30 cellular contexts compared by ENCODE assay signal in genomic region chr3:14641346-14641745, GRCh38. TPM values are rescaled to one million over a fixed set of nuclear protein-coding genes. Genes with fewer than 3 reads are reported as not detected.
"Had no signal": no experiment of that assay in that cellular context is flagged by ENCODE, and none has a peak within 500 bp of the region (broad histone marks: within the 10 kb centered on the region; RNA-seq: fewer than 3 reads in every experiment).

No MANE protein-coding gene starts in this region.

- H3K4me3 ChIP-seq: stomach, suprapubic skin, testis, thoracic aorta, thyroid gland, tibial artery, tibial nerve, transverse colon, upper lobe of left lung, upper lobe of right lung, uterus, vagina had no signal

- H3K36me3 ChIP-seq: stomach, suprapubic skin, thoracic aorta, thyroid gland, tibial artery, tibial nerve, transverse colon, upper lobe of left lung, upper lobe of right lung, uterus, vagina had no signal

- H3K27ac ChIP-seq: stomach, suprapubic skin, testis, thoracic aorta, thyroid gland, tibial artery, tibial nerve, transverse colon, upper lobe of left lung, upper lobe of right lung, uterus, vagina had no signal

- DNase-seq: stimulated activated CD4-positive, alpha-beta T cell treated with anti-CD3 and anti-CD28 coated beads, Interleukin-2, amount 100 ng/mL, for 48 hours; stimulated activated CD4-positive, alpha-beta T cell treated with anti-CD3 and anti-CD28 coated beads, Interleukin-4, amount 100 ng/mL, for 1 hour; stimulated activated CD4-positive, alpha-beta T cell treated with anti-CD3 and anti-CD28 coated beads, Interleukin-4, amount 100 ng/mL, for 24 hours; stimulated activated CD4-positive, alpha-beta T cell treated with anti-CD3 and anti-CD28 coated beads, Interleukin-4, amount 100 ng/mL, for 4 hours; stimulated activated CD8-positive, alpha-beta memory T cell treated with anti-CD3 and anti-CD28 coated beads, Interleukin-4, amount 100 ng/mL, for 48 hours; stimulated activated naive B cell treated with anti-CD40 and anti-IgM and Interleukin-4, amounts not matched to agents 10 μg/mL and 1 μg/mL and 100 μg/mL, for 72 hours; stimulated activated naive CD4-positive, alpha-beta T cell; stimulated activated naive CD4-positive, alpha-beta T cell treated with Interleukin-2 at 50 U/mL for 16 hours; stimulated activated naive CD8-positive, alpha-beta T cell treated with anti-CD3 and anti-CD28 coated beads, Interleukin-15, amount 100 ng/mL, for 72 hours; stimulated activated naive CD8-positive, alpha-beta T cell treated with anti-CD3 and anti-CD28 coated beads, Interleukin-15, Interleukin-2, amounts not matched to agents 100 U/mL and 50 U/mL, for 24 hours; stomach; substantia nigra; testis; thyroid gland; tibial artery; transverse colon; trophoblast cell; upper lobe of left lung; upper lobe of right lung; uterus had no signal

- H3K4me1 Mint-ChIP-seq: stimulated activated effector memory CD8-positive, alpha-beta T cell treated with anti-CD3 and anti-CD28 coated beads, Interleukin-12 subunit alpha, Interleukin-12 subunit beta, amount 100 ng/mL, for 72 hours; stimulated activated memory B cell treated with anti-CD40 and anti-IgM and Interleukin-4, amounts not matched to agents 10 μg/mL and 1 μg/mL and 100 μg/mL, for 72 hours; stimulated activated naive B cell treated with anti-CD40 and anti-IgM and Interleukin-4, amounts not matched to agents 10 μg/mL and 1 μg/mL and 100 μg/mL, for 72 hours; stimulated activated naive CD8-positive, alpha-beta T cell treated with anti-CD3 and anti-CD28 coated beads, Interleukin-15, amount 100 ng/mL, for 72 hours had no signal

- H3K9me3 Mint-ChIP-seq: stimulated activated effector memory CD8-positive, alpha-beta T cell treated with anti-CD3 and anti-CD28 coated beads, Interleukin-12 subunit alpha, Interleukin-12 subunit beta, amount 100 ng/mL, for 72 hours; stimulated activated memory B cell treated with anti-CD40 and anti-IgM and Interleukin-4, amounts not matched to agents 10 μg/mL and 1 μg/mL and 100 μg/mL, for 72 hours; stimulated activated naive B cell treated with anti-CD40 and anti-IgM and Interleukin-4, amounts not matched to agents 10 μg/mL and 1 μg/mL and 100 μg/mL, for 72 hours; stimulated activated naive CD8-positive, alpha-beta T cell treated with anti-CD3 and anti-CD28 coated beads, Interleukin-15, amount 100 ng/mL, for 72 hours; stimulated activated naive CD8-positive, alpha-beta T cell treated with anti-CD3 and anti-CD28 coated beads, Interleukin-15, Interleukin-2, amounts not matched to agents 100 ng/mL and 50 ng/mL, for 24 hours; type B pancreatic cell had no signal

- H3K4me3 Mint-ChIP-seq: stimulated activated effector memory CD8-positive, alpha-beta T cell treated with anti-CD3 and anti-CD28 coated beads, Interleukin-12 subunit alpha, Interleukin-12 subunit beta, amount 100 ng/mL, for 72 hours; stimulated activated memory B cell treated with anti-CD40 and anti-IgM and Interleukin-4, amounts not matched to agents 10 μg/mL and 1 μg/mL and 100 μg/mL, for 72 hours; stimulated activated naive B cell treated with anti-CD40 and anti-IgM and Interleukin-4, amounts not matched to agents 10 μg/mL and 1 μg/mL and 100 μg/mL, for 72 hours; stimulated activated naive CD8-positive, alpha-beta T cell treated with anti-CD3 and anti-CD28 coated beads, Interleukin-15, amount 100 ng/mL, for 72 hours; stimulated activated naive CD8-positive, alpha-beta T cell treated with anti-CD3 and anti-CD28 coated beads, Interleukin-15, Interleukin-2, amounts not matched to agents 100 ng/mL and 50 ng/mL, for 24 hours; type B pancreatic cell had no signal

- H3K27me3 ChIP-seq: testis, thyroid gland, upper lobe of left lung, vagina had no signal

- H3K9me3 ChIP-seq: stomach, suprapubic skin, testis, thoracic aorta, thyroid gland, tibial artery, tibial nerve, transverse colon, upper lobe of left lung, upper lobe of right lung, uterus, vagina had no signal

- H3K27ac Mint-ChIP-seq: stimulated activated effector memory CD8-positive, alpha-beta T cell treated with anti-CD3 and anti-CD28 coated beads, Interleukin-12 subunit alpha, Interleukin-12 subunit beta, amount 100 ng/mL, for 72 hours; stimulated activated memory B cell treated with anti-CD40 and anti-IgM and Interleukin-4, amounts not matched to agents 10 μg/mL and 1 μg/mL and 100 μg/mL, for 72 hours; stimulated activated naive B cell treated with anti-CD40 and anti-IgM and Interleukin-4, amounts not matched to agents 10 μg/mL and 1 μg/mL and 100 μg/mL, for 72 hours; stimulated activated naive CD8-positive, alpha-beta T cell treated with anti-CD3 and anti-CD28 coated beads, Interleukin-15, amount 100 ng/mL, for 72 hours; stimulated activated naive CD8-positive, alpha-beta T cell treated with anti-CD3 and anti-CD28 coated beads, Interleukin-15, Interleukin-2, amounts not matched to agents 100 ng/mL and 50 ng/mL, for 24 hours; type B pancreatic cell had no signal

- H3K36me3 Mint-ChIP-seq: stimulated activated effector memory CD8-positive, alpha-beta T cell treated with anti-CD3 and anti-CD28 coated beads, Interleukin-12 subunit alpha, Interleukin-12 subunit beta, amount 100 ng/mL, for 72 hours; stimulated activated memory B cell treated with anti-CD40 and anti-IgM and Interleukin-4, amounts not matched to agents 10 μg/mL and 1 μg/mL and 100 μg/mL, for 72 hours; stimulated activated naive B cell treated with anti-CD40 and anti-IgM and Interleukin-4, amounts not matched to agents 10 μg/mL and 1 μg/mL and 100 μg/mL, for 72 hours; type B pancreatic cell had no signal

- ATAC-seq: stimulated activated effector memory CD8-positive, alpha-beta T cell treated with anti-CD3 and anti-CD28 coated beads, Interleukin-12 subunit alpha, Interleukin-12 subunit beta, amount 100 ng/mL, for 72 hours; stimulated activated memory B cell treated with anti-CD40 and anti-IgM and Interleukin-4, amounts not matched to agents 10 μg/mL and 1 μg/mL and 100 μg/mL, for 72 hours; stimulated activated naive B cell treated with anti-CD40 and anti-IgM and Interleukin-4, amounts not matched to agents 10 μg/mL and 1 μg/mL and 100 μg/mL, for 72 hours; stimulated activated naive CD8-positive, alpha-beta T cell treated with anti-CD3 and anti-CD28 coated beads, Interleukin-15, amount 100 ng/mL, for 72 hours; stimulated activated naive CD8-positive, alpha-beta T cell treated with anti-CD3 and anti-CD28 coated beads, Interleukin-15, Interleukin-2, amounts not matched to agents 100 U/mL and 50 U/mL, for 24 hours; upper lobe of right lung had no signal

- H3K4me1 ChIP-seq: stomach, suprapubic skin, testis, thyroid gland, tibial artery, tibial nerve, transverse colon, upper lobe of left lung, upper lobe of right lung, uterus, vagina had no signal

RNA-seq across cellular contexts. Expression of gene C3orf20, which starts 33.6 kb away (rescaled TPM):
- total RNA-seq: temporal lobe, thoracic aorta, tibial nerve, transverse colon had no signal
- polyA plus RNA-seq: stomach, urinary bladder had no signal
